In genomic region chr16:10614685-10615084, GRCh38 we compare ENCODE assay signal across 20 cellular contexts. TPM values are rescaled to one million over a fixed set of nuclear protein-coding genes. Genes with fewer than 3 reads are reported as not detected.
DNase-seq lines count a peak whose midpoint lies in the region; ATAC-seq, FAIRE-seq and TF ChIP-seq lines count a peak whose summit lies in the region.
"Had no signal": no experiment of that assay in that cellular context is flagged by ENCODE, and none has a peak within 500 bp of the region (broad histone marks: within the 10 kb centered on the region; RNA-seq: fewer than 3 reads in every experiment).

No MANE protein-coding gene starts in this region.

- TF ChIP-seq CTCF in HepG2 (CRISPR knock-in tag; IDR thresholded peaks at IDR 0.05): no peak
- TF ChIP-seq CTCF in right lobe of liver (IDR thresholded peaks at IDR 0.05): no peak
- no peak for TF ChIP-seq CTCF in HEK293 (tag by site-specific recombination; IDR thresholded peaks at IDR 0.05)

- H3K4me2 ChIP-seq in HepG2 (ENCODE audit: low read depth, low read length): no peak overlapping the region
- H3K4me2 ChIP-seq: A549 had no signal

- H3K27me3 ChIP-seq in HepG2 (ENCODE audit: control insufficient read depth in 1 of 2, insufficient read depth in 2 of 2, low read length in 2 of 2) (no peaks in the 10 kb centered on the region), right lobe of liver (no peaks in the 10 kb centered on the region)

- DNase-seq in HepG2 (ENCODE audit: low spot score) (no peak), right lobe of liver (no peak)
- DNase-seq in activated CD4-positive, alpha-beta memory T cell treated with anti-CD3 and anti-CD28 coated beads, Interleukin-2, amount 10 ng/mL, durations not matched to agents 7 days and 5 days: no peak
- no peak for DNase-seq in effector memory CD8-positive, alpha-beta T cell
- DNase-seq: AML-193; Caco-2; Calu3; CD4-positive, alpha-beta T cell; CD8-positive, alpha-beta T cell; DMS79 treated with DMSO at 0.1 percent for 48 hours; GF-D8 had no signal

- FAIRE-seq in HepG2 (lab: Jason Lieb, UNC): no peak
- FAIRE-seq: A549, D721Med, G401.6, GM12891, GM18507 had no signal

- no peak overlapping the region for H3K27ac Mint-ChIP-seq in activated CD4-positive, alpha-beta memory T cell treated with anti-CD3 and anti-CD28 coated beads, Interleukin-2, amount 10 ng/mL, durations not matched to agents 7 days and 5 days
- H3K27ac Mint-ChIP-seq in effector memory CD8-positive, alpha-beta T cell: no peak overlapping the region
- H3K27ac Mint-ChIP-seq: CD4-positive, alpha-beta T cell; CD8-positive, alpha-beta T cell had no signal

- TF ChIP-seq EP300 in HepG2 (IDR thresholded peaks at IDR 0.05; ENCODE audit: low read depth in 2 of 2, low read length in 2 of 2) (no peak), HepG2 (CRISPR knock-in tag; IDR thresholded peaks at IDR 0.05; ENCODE audit: borderline replicate concordance) (no peak)

- H4K20me1 ChIP-seq in HepG2 (ENCODE audit: insufficient read depth, low read length): no peaks in the 10 kb centered on the region

- peaks cover 14% of the 10 kb centered on the region for H3K27me3 Mint-ChIP-seq in activated CD4-positive, alpha-beta memory T cell treated with anti-CD3 and anti-CD28 coated beads, Interleukin-2, amount 10 ng/mL, durations not matched to agents 7 days and 5 days
- H3K27me3 Mint-ChIP-seq in effector memory CD8-positive, alpha-beta T cell: peaks cover 40 to 83% of the 10 kb centered on the region in 2 donors

- intact Hi-C loops in HepG2 (cut with micrococcal nuclease; ENCODE audit: unreplicated experiment): no loop called here
- intact Hi-C loops in right lobe of liver (cut with DNase I): no loop called here

- H3K4me1 ChIP-seq in HepG2 (ENCODE audit: insufficient read depth, low read length) (peaks cover 100% of the 10 kb centered on the region), right lobe of liver (peaks cover 0 to 19% (median 0%) of the 10 kb centered on the region in 4 donors), HEK293 (ENCODE audit: control insufficient read depth, insufficient read depth, low read length) (peaks cover 8% of the 10 kb centered on the region)

- H3K4me3 ChIP-seq in HepG2 (replicated peaks in 1 of 3; ENCODE audit: insufficient read depth in 1 of 3, low read depth in 2 of 3, low read length in 3 of 3): no peak overlapping the region
- no peak overlapping the region for H3K4me3 ChIP-seq in right lobe of liver
- no peak overlapping the region for H3K4me3 ChIP-seq in HEK293 (ENCODE audit: low read depth, low read length)
- H3K4me3 ChIP-seq: A549 had no signal

- H3K36me3 ChIP-seq in HepG2 (replicated peaks in 1 of 2; ENCODE audit: control insufficient read depth in 1 of 2, insufficient read depth in 2 of 2, low read length in 2 of 2) (no peaks in the 10 kb centered on the region), right lobe of liver (no peaks in the 10 kb centered on the region), HEK293 (ENCODE audit: control insufficient read depth in 2 of 2, insufficient read depth in 1 of 2, low read length in 2 of 2) (no peaks in the 10 kb centered on the region)

- no peak overlapping the region for H3K9ac ChIP-seq in HepG2 (ENCODE audit: insufficient read depth, low read depth, low read length)

- no peaks in the 10 kb centered on the region for H3K9me3 Mint-ChIP-seq in activated CD4-positive, alpha-beta memory T cell treated with anti-CD3 and anti-CD28 coated beads, Interleukin-2, amount 10 ng/mL, durations not matched to agents 7 days and 5 days
- no peaks in the 10 kb centered on the region for H3K9me3 Mint-ChIP-seq in effector memory CD8-positive, alpha-beta T cell
- H3K9me3 Mint-ChIP-seq: CD4-positive, alpha-beta T cell; CD8-positive, alpha-beta T cell had no signal

- no TSS peak for BruUV-seq in HepG2 (replicated peaks; lab: Mats Ljungman, UMichigan)

- H3K36me3 Mint-ChIP-seq in activated CD4-positive, alpha-beta memory T cell treated with anti-CD3 and anti-CD28 coated beads, Interleukin-2, amount 10 ng/mL, durations not matched to agents 7 days and 5 days (ENCODE audit: low read depth): no peaks in the 10 kb centered on the region
- no peaks in the 10 kb centered on the region for H3K36me3 Mint-ChIP-seq in effector memory CD8-positive, alpha-beta T cell (ENCODE audit: insufficient read depth)
- H3K36me3 Mint-ChIP-seq: CD8-positive, alpha-beta T cell had no signal

- TF ChIP-seq POLR2A in HepG2 (IDR thresholded peaks at IDR 0.05; ENCODE audit: insufficient read depth in 1 of 2, low read depth in 2 of 2, low read length in 2 of 2): no peak
- no peak for TF ChIP-seq POLR2A in right lobe of liver (IDR thresholded peaks at IDR 0.05)

- in situ Hi-C loops in HepG2 (cut with HindIII; ENCODE audit: extremely low pct_ligation_motif_present, low pct_unique_long_range_greater_than_20kb): no loop called here

- ATAC-seq in HepG2: no peak
- no peak for ATAC-seq in right lobe of liver
- ATAC-seq in effector memory CD8-positive, alpha-beta T cell (replicated peaks): no peak
- ATAC-seq: A549; CD8-positive, alpha-beta T cell had no signal

- no peak overlapping the region for H3K4me3 Mint-ChIP-seq in activated CD4-positive, alpha-beta memory T cell treated with anti-CD3 and anti-CD28 coated beads, Interleukin-2, amount 10 ng/mL, durations not matched to agents 7 days and 5 days
- no peak overlapping the region for H3K4me3 Mint-ChIP-seq in effector memory CD8-positive, alpha-beta T cell
- H3K4me3 Mint-ChIP-seq: B cell; CD4-positive, alpha-beta T cell; CD8-positive, alpha-beta T cell had no signal

- POLR2A ChIA-PET in HepG2 (lab: Yijun Ruan, JAX): interaction anchor here (0.7 kb wide), 1 partner anchor 36 kb away, joined by 3 read pairs; no protein-coding TSS in a partner anchor
- POLR2A ChIA-PET in HEK293 (lab: Yijun Ruan, JAX): no interaction called here
- POLR2A ChIA-PET in activated CD4-positive, alpha-beta memory T cell treated with anti-CD3 and anti-CD28 coated beads, Interleukin-2, amount 10 ng/mL, durations not matched to agents 7 days and 5 days (lab: Charles Lee): no interaction called here

- H3K4me1 Mint-ChIP-seq in activated CD4-positive, alpha-beta memory T cell treated with anti-CD3 and anti-CD28 coated beads, Interleukin-2, amount 10 ng/mL, durations not matched to agents 7 days and 5 days: no peaks in the 10 kb centered on the region
- H3K4me1 Mint-ChIP-seq in effector memory CD8-positive, alpha-beta T cell (ENCODE audit: low read depth in 2 of 2): peaks cover 0 to under 1% of the 10 kb centered on the region in 2 donors

- H3K79me2 ChIP-seq in HepG2 (ENCODE audit: insufficient read depth, low read length): no peaks in the 10 kb centered on the region

- no peak for TF ChIP-seq RAD21 in HepG2 (CRISPR knock-in tag; IDR thresholded peaks at IDR 0.05)

- H3K27ac ChIP-seq in HepG2 (ENCODE audit: extremely low read length, insufficient read depth, low read length) (no peak overlapping the region), right lobe of liver (no peak overlapping the region), HEK293 (ENCODE audit: extremely low read depth, low read depth, low read length) (no peak overlapping the region)
- H3K27ac ChIP-seq: 22Rv1, A549, C4-2B had no signal

- H3K9me3 ChIP-seq in HepG2 (ENCODE audit: low read length) (no peaks in the 10 kb centered on the region), right lobe of liver (no peaks in the 10 kb centered on the region), HEK293 (ENCODE audit: control insufficient read depth, insufficient read depth, low read depth, low read length) (no peaks in the 10 kb centered on the region)
- H3K9me3 ChIP-seq: A549, Caco-2 had no signal

- CTCF ChIA-PET in HepG2 (lab: Yijun Ruan, JAX; ENCODE audit: low intra/inter-chr PET ratio, low total read pairs): no interaction called here
- CTCF ChIA-PET in HEK293 (lab: Yijun Ruan, JAX): no interaction called here
- CTCF ChIA-PET in activated CD4-positive, alpha-beta memory T cell treated with anti-CD3 and anti-CD28 coated beads, Interleukin-2, amount 10 ng/mL, durations not matched to agents 7 days and 5 days (lab: Charles Lee): no interaction called here

- no peak overlapping the region for H2AFZ ChIP-seq in HepG2 (ENCODE audit: low read length)

RNA-seq across cellular contexts. Expression of gene EMP2, which starts 34.3 kb away (rescaled TPM):
- total RNA-seq in HepG2 (2016; rRNA removed; fragmentation: Illumina TruSeq; extraction: Trizol) (13.4 and 24.6 TPM in 2 replicates), right lobe of liver (10 to 100 TPM; 38.5 to 95.6 (median 58.4) TPM)
- 9.2 and 9.9 TPM in 2 replicates for total RNA-seq in HepG2 (2016; cell fraction: cytosol; rRNA removed; fragmentation: Illumina TruSeq; extraction: Trizol; ENCODE audit: low read depth)
- 11.7 and 21.4 TPM in 2 replicates for total RNA-seq in HepG2 (2016; cell fraction: insoluble cytoplasmic fraction; rRNA removed; fragmentation: Illumina TruSeq; extraction: Trizol)
- 11.9 and 13.5 TPM in 2 replicates for total RNA-seq in HepG2 (2016; cell fraction: membrane; rRNA removed; fragmentation: Illumina TruSeq; extraction: Trizol)
- total RNA-seq in HepG2 (2016; cell fraction: nucleus; rRNA removed; fragmentation: Illumina TruSeq; extraction: Trizol): 17.1 and 22.3 TPM in 2 replicates
- polyA plus RNA-seq in HepG2 (2011; rRNA removed): 84.4 and 91.2 TPM in 2 replicates
- 59.1 and 63.8 TPM in 2 replicates for polyA plus RNA-seq in HepG2 (2011; cell fraction: cytosol; rRNA removed)
- polyA plus RNA-seq in HepG2 (2011; cell fraction: nucleus; rRNA removed): 25.3 and 26.7 TPM in 2 replicates
- polyA plus RNA-seq in HepG2 (2012): 79.6 and 88.1 TPM in 2 replicates
- polyA plus RNA-seq in HepG2 (2016; cell fraction: cytosol; fragmentation: Illumina TruSeq; extraction: Trizol; ENCODE audit: low read depth): 25.1 and 29.9 TPM in 2 replicates
- 19.9 and 21.5 TPM in 2 replicates for polyA plus RNA-seq in HepG2 (2016; cell fraction: insoluble cytoplasmic fraction; fragmentation: Illumina TruSeq; extraction: Trizol; ENCODE audit: low read depth)
- 20.0 and 21.7 TPM in 2 replicates for polyA plus RNA-seq in HepG2 (2016; cell fraction: membrane; fragmentation: Illumina TruSeq; extraction: Trizol; ENCODE audit: low read depth)
- polyA plus RNA-seq in HepG2 (2016; cell fraction: nucleus; fragmentation: Illumina TruSeq; extraction: Trizol; ENCODE audit: insufficient read depth, low read depth): 44.6 and 45.3 TPM in 2 replicates
- polyA minus RNA-seq in HepG2 (2011; rRNA and poly(A)+ RNA removed; ENCODE audit: low replicate concordance): 185 and 354 TPM in 2 replicates
- 33.1 and 45.3 TPM in 2 replicates for polyA minus RNA-seq in HepG2 (2011; cell fraction: cytosol; rRNA and poly(A)+ RNA removed)
- 34.7 and 36.2 TPM in 2 replicates for polyA minus RNA-seq in HepG2 (2011; cell fraction: nucleus; rRNA and poly(A)+ RNA removed)
- not detected for total RNA-seq in activated CD4-positive, alpha-beta memory T cell treated with anti-CD3 and anti-CD28 coated beads, Interleukin-2, amount 10 ng/mL, durations not matched to agents 7 days and 5 days
- total RNA-seq: B cell; CD4-positive, alpha-beta T cell; CD8-positive, alpha-beta T cell had no signal

Comparison
In these comparisons a context has a peak if more than half of its experiments do, and no peak if none do; other contexts are left out.
1. RNA of gene EMP2, which starts 34.3 kb away (total RNA-seq): 38.5 to 95.6 TPM in right lobe of liver and 9.2 to 24.6 TPM in HepG2; not detected in activated CD4-positive, alpha-beta memory T cell treated with anti-CD3 and anti-CD28 coated beads, Interleukin-2, amount 10 ng/mL, durations not matched to agents 7 days and 5 days; every median in the first group is over 10 times any median in the second.